In genomic region chr17:76671912-76672262, GRCh38 we compare ENCODE assay signal across 8 cellular contexts. TPM values are rescaled to one million over a fixed set of nuclear protein-coding genes. Genes with fewer than 3 reads are reported as not detected.
DNase-seq lines count a peak whose midpoint lies in the region; ATAC-seq, FAIRE-seq and TF ChIP-seq lines count a peak whose summit lies in the region.

No MANE protein-coding gene starts in this region.

- 0 to 1% (median 1%) methylated on average over 16 to 19 of the region's 19 CpGs for WGBS in adrenal gland, 4 donors
- 0 to 1% methylated on average over 10 to 19 of the region's 19 CpGs for WGBS in transverse colon (ENCODE audit: low coverage in 1 of 2), 2 donors

- no peaks in the 10 kb centered on the region for H4K20me1 ChIP-seq in BLaER1 treated with 17β-estradiol and CSF1 and Interleukin-3, amounts not matched to agents 10 nM and 100 nM

- H3K4me2 ChIP-seq in BLaER1 treated with 17β-estradiol and CSF1 and Interleukin-3, amounts not matched to agents 10 nM and 100 nM: peak overlapping the region; percentile 84 to 96 (median 90)

- H3K4me3 ChIP-seq in BLaER1 treated with 17β-estradiol and CSF1 and Interleukin-3, amounts not matched to agents 10 nM and 100 nM: peak overlapping the region; percentile 64 to 78 (median 71)
- H3K4me3 ChIP-seq in HFF-Myc (replicated peaks; ENCODE audit: low read depth, low read length): peak overlapping the region; percentile 74
- peak overlapping the region in 3 of 4 donors; percentile 29 to 79 (median 45) for H3K4me3 ChIP-seq in adrenal gland
- H3K4me3 ChIP-seq in transverse colon: peak overlapping the region; percentile 41 to 65 (median 54)

- DNase-seq in HFF-Myc (ENCODE audit: extremely low read depth, low read depth) (no peak), adrenal gland (no peak), left colon (no peak), transverse colon (no peak), urothelium cell line (ENCODE audit: low spot score) (no peak), RPMI8226 (no peak)

- peaks cover 0 to 20% (median 8%) of the 10 kb centered on the region in 11 experiments; a peak in 11 of 22 replicates for H3K9me3 ChIP-seq in BLaER1 treated with 17β-estradiol and CSF1 and Interleukin-3, amounts not matched to agents 10 nM and 100 nM (replicated peaks in 1 of 11)
- H3K9me3 ChIP-seq in adrenal gland (replicated peaks in 1 of 3): no peaks in the 10 kb centered on the region
- no peaks in the 10 kb centered on the region for H3K9me3 ChIP-seq in transverse colon

- H3K27ac ChIP-seq in BLaER1 treated with 17β-estradiol and CSF1 and Interleukin-3, amounts not matched to agents 10 nM and 100 nM: peak overlapping the region; percentile 56 to 86 (median 79)
- peak overlapping the region; percentile 62 to 89 (median 84) for H3K27ac ChIP-seq in adrenal gland
- peak overlapping the region; percentile 89 to 96 (median 94) for H3K27ac ChIP-seq in transverse colon

- peak; percentile 0 for ATAC-seq in left colon
- no peak for ATAC-seq in HG03039 (IDR thresholded peaks at IDR 0.05; ENCODE audit: unreplicated experiment)

- no peak for FAIRE-seq in urothelium cell line (lab: Jason Lieb, UNC)

- no peak for TF ChIP-seq CTCF in HFF-Myc (IDR thresholded peaks at IDR 0.05; ENCODE audit: low read depth, low read length, missing control alignments)
- peak in 3 of 6 experiments; percentile 33 to 49 (median 39) for TF ChIP-seq CTCF in adrenal gland (IDR thresholded peaks at IDR 0.05)
- TF ChIP-seq CTCF in transverse colon (IDR thresholded peaks at IDR 0.05): peak in 2 of 5 experiments; percentile 32 to 57

- intact Hi-C loops in adrenal gland (cut with DNase I): no loop called here
- intact Hi-C loops in left colon (cut with DNase I, micrococcal nuclease): no loop called here
- intact Hi-C loops in transverse colon (cut with DNase I; ENCODE audit: low total_unique reads): no loop called here

- in situ Hi-C loops in transverse colon (cut with MboI; ENCODE audit: low pct_ligation_motif_present in 1 of 4, low pct_unique_long_range_greater_than_20kb in 1 of 4, low sequenced_read_pairs in 3 of 4): no loop called here

- TF ChIP-seq POLR2A in adrenal gland (IDR thresholded peaks at IDR 0.05): peak; percentile 55 to 91
- TF ChIP-seq POLR2A in transverse colon (IDR thresholded peaks at IDR 0.05): peak; percentile 89

- H3K36me3 ChIP-seq in BLaER1 treated with 17β-estradiol and CSF1 and Interleukin-3, amounts not matched to agents 10 nM and 100 nM: no peaks in the 10 kb centered on the region
- peaks cover 0 to 9% of the 10 kb centered on the region in 2 donors for H3K36me3 ChIP-seq in adrenal gland (replicated peaks in 1 of 2)
- no peaks in the 10 kb centered on the region for H3K36me3 ChIP-seq in transverse colon

- no peak for TF ChIP-seq EP300 in transverse colon (IDR thresholded peaks at IDR 0.05; ENCODE audit: low read depth)

- no peaks in the 10 kb centered on the region for H3K27me3 ChIP-seq in BLaER1 treated with 17β-estradiol and CSF1 and Interleukin-3, amounts not matched to agents 10 nM and 100 nM
- H3K27me3 ChIP-seq in adrenal gland (no peaks in the 10 kb centered on the region), transverse colon (no peaks in the 10 kb centered on the region)

- peak overlapping the region; percentile 74 to 85 (median 82) for H3K9ac ChIP-seq in BLaER1 treated with 17β-estradiol and CSF1 and Interleukin-3, amounts not matched to agents 10 nM and 100 nM

- H3K4me1 ChIP-seq in BLaER1 treated with 17β-estradiol and CSF1 and Interleukin-3, amounts not matched to agents 10 nM and 100 nM: peaks cover 17 to 43% (median 30%) of the 10 kb centered on the region in 10 experiments
- H3K4me1 ChIP-seq in adrenal gland (replicated peaks in 1 of 2): peaks cover 14 to 18% of the 10 kb centered on the region in 2 donors
- peaks cover 10 to 32% (median 29%) of the 10 kb centered on the region in 4 donors for H3K4me1 ChIP-seq in transverse colon

RNA-seq across cellular contexts. Expression of gene ST6GALNAC1, which starts 28.3 kb away (rescaled TPM):
- total RNA-seq in adrenal gland (under 1 TPM in 2 of 8 donors, not detected in 6; 0.25 to 0.76 TPM), left colon (100 to 1,000 TPM; 322 to 434 TPM), transverse colon (100 to 1,000 TPM; 121 to 281 (median 182) TPM)
- polyA plus RNA-seq in adrenal gland: under 1 TPM in 2 of 3 donors, not detected in 1; 0.47 to 0.88 TPM

RNA-seq across cellular contexts. Expression of gene MXRA7, which starts 38.9 kb away (rescaled TPM):
- total RNA-seq in adrenal gland (100 to 1,000 TPM; 200 to 541 (median 356) TPM), left colon (10 to 100 TPM; 12.0 to 37.2 TPM), transverse colon (100 to 1,000 TPM in 1 of 4 donors, 10 to 100 TPM in 3; 31.0 to 633 (median 52.5) TPM)
- polyA plus RNA-seq in adrenal gland: 100 to 1,000 TPM in 2 of 3 donors, 10 to 100 TPM in 1; 81.5 to 573 (median 167) TPM

RNA-seq across cellular contexts. Expression of gene JMJD6, which starts 54.5 kb away (rescaled TPM):
- total RNA-seq in adrenal gland: 100 to 1,000 TPM in 1 of 8 donors, 10 to 100 TPM in 7; 23.5 to 105 (median 36.3) TPM
- 10 to 100 TPM; 53.7 to 66.9 (median 58.8) TPM for polyA plus RNA-seq in adrenal gland
- 10 to 100 TPM; 27.2 to 31.3 TPM for total RNA-seq in left colon
- total RNA-seq in transverse colon: 10 to 100 TPM; 25.4 to 58.4 (median 26.9) TPM

RNA-seq across cellular contexts. Expression of gene METTL23, which starts 54.8 kb away (rescaled TPM):
- total RNA-seq in adrenal gland (10 to 100 TPM; 24.6 to 91.5 (median 37.7) TPM), left colon (10 to 100 TPM; 23.4 to 25.0 TPM), transverse colon (10 to 100 TPM in 3 of 4 donors, not detected in 1; 11.2 to 34.1 (median 24.7) TPM)
- polyA plus RNA-seq in adrenal gland: 10 to 100 TPM; 48.0 to 84.9 (median 54.5) TPM

Comparison
In these comparisons a context has a peak if more than half of its experiments do, and no peak if none do; other contexts are left out.
1. RNA of gene ST6GALNAC1, which starts 28.3 kb away (total RNA-seq): 322 to 434 TPM in left colon and 121 to 281 TPM in transverse colon; 0.25 to 0.76 TPM in adrenal gland; every median in the first group is over 10 times any median in the second.
2. Peak in every context shown above with its lines, with median percentiles within 50 percentile points of each other: H3K27ac ChIP-seq and H3K4me3 ChIP-seq.